31 cellular contexts compared by ENCODE assay signal in the genomic region with DNA sequence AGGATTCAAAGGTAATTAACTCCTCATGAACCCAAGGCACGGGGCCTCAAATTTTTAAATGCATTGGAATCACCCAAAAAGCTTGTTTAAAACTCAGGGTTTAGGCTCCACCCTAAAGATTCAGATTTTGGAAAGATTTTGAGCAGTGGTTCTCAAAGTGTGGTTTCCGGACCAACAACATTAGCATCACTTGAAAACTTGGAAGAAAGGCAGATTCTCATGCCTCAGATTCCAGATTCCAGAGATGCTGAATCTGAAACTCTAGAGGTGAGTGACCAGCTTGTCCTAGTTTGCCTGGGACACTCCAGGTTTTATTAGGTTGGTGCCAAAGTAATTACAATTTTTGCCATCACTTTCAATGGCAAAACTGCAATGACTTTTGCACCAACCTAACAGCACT. TPM values are rescaled to one million over a fixed set of nuclear protein-coding genes. Genes with fewer than 3 reads are reported as not detected.
A peak's percentile ranks its signal among the peaks of the same experiment; 100 is the strongest.
DNase-seq lines count a peak whose midpoint lies in the region; ATAC-seq and TF ChIP-seq lines count a peak whose summit lies in the region.
"Had no signal": no experiment of that assay in that cellular context is flagged by ENCODE, and none has a peak within 500 bp of the region (broad histone marks: within the 10 kb centered on the region; RNA-seq: fewer than 3 reads in every experiment).

No MANE protein-coding gene starts in this region.

- no peak overlapping the region for H3K4me3 Mint-ChIP-seq in nephron progenitor cell
- H3K4me3 Mint-ChIP-seq: activated CD4-positive, alpha-beta T cell treated with anti-CD3 and anti-CD28 coated beads, Interleukin-2, amount 10 ng/mL, durations not matched to agents 24 days and 14 days; type B pancreatic cell had no signal

- intact Hi-C loops in left ventricle myocardium inferior (cut with micrococcal nuclease), result loop anchor here (5.0 kb wide), 1 partner anchor 103 kb away; no protein-coding TSS in a partner anchor
- intact Hi-C loops in heart right ventricle (cut with DNase I), result loop anchor here in 1 of 10 donors (5.0 kb wide), 1 partner anchor 43 kb away; no protein-coding TSS in a partner anchor
- intact Hi-C loops in esophagus squamous epithelium (cut with DNase I), result no loop called here
- intact Hi-C loops in transverse colon (cut with DNase I; ENCODE audit: low total_unique reads), result loop anchor here (5.0 kb wide), 1 partner anchor 98 kb away; no protein-coding TSS in a partner anchor

- H3K9me3 Mint-ChIP-seq in nephron progenitor cell, result no peaks in the 10 kb centered on the region
- H3K9me3 Mint-ChIP-seq: activated CD4-positive, alpha-beta T cell treated with anti-CD3 and anti-CD28 coated beads, Interleukin-2, amount 10 ng/mL, durations not matched to agents 24 days and 14 days; type B pancreatic cell had no signal

- H3K27ac ChIP-seq in left ventricle myocardium inferior (replicated peaks) (peak overlapping the region; percentile 51), heart right ventricle (no peak overlapping the region), esophagus squamous epithelium (peak overlapping the region in 3 of 4 donors; percentile 44 to 77 (median 75)), neutrophil (peak overlapping the region; percentile 27), transverse colon (peak overlapping the region; percentile 79 to 89 (median 82))
- H3K27ac ChIP-seq: cardiac muscle cell, lower lobe of right lung, PC-9, prostate gland, WERI-Rb-1 had no signal

- H3K27me3 ChIP-seq in left ventricle myocardium inferior (ENCODE audit: low read depth) (no peaks in the 10 kb centered on the region), heart right ventricle (no peaks in the 10 kb centered on the region), esophagus squamous epithelium (no peaks in the 10 kb centered on the region), neutrophil (no peaks in the 10 kb centered on the region), transverse colon (no peaks in the 10 kb centered on the region)
- H3K27me3 ChIP-seq: BE2C, cardiac muscle cell had no signal

- H3K27me3 Mint-ChIP-seq in nephron progenitor cell (ENCODE audit: low read depth, poor library complexity), result no peaks in the 10 kb centered on the region
- H3K27me3 Mint-ChIP-seq: activated CD4-positive, alpha-beta T cell treated with anti-CD3 and anti-CD28 coated beads, Interleukin-2, amount 10 ng/mL, durations not matched to agents 24 days and 14 days; type B pancreatic cell had no signal

- DNase-seq in left ventricle myocardium inferior, result no peak
- DNase-seq in heart right ventricle, result no peak
- DNase-seq in esophagus squamous epithelium (lab: John Stamatoyannopoulos, UW), result no peak
- no peak for DNase-seq in transverse colon
- DNase-seq in nephron progenitor cell, result no peak
- no peak for DNase-seq in foreskin melanocyte
- no peak for DNase-seq in NCI-H2196 (lab: John Stamatoyannopoulos, UW; ENCODE audit: unreplicated experiment)
- DNase-seq: activated CD4-positive, alpha-beta T cell treated with anti-CD3 and anti-CD28 coated beads, Interleukin-2, amount 10 ng/mL, durations not matched to agents 24 days and 14 days; activated naive CD4-positive, alpha-beta T cell; activated T-cell treated with anti-CD3 and anti-CD28 coated beads, Interleukin-2, amount 50 U/mL, for 48 hours; aorta; BE2C; DMS153; effector memory CD4-positive, alpha-beta T cell; Kasumi-1; lower lobe of right lung; NCI-H1048; NCI-H1694; NCI-H2171 treated with DMSO at 0.1 percent for 48 hours; NCI-H524 treated with DMSO at 0.1 percent for 48 hours; PC-9; SHP77 treated with DMSO at 0.1 percent for 48 hours; T-helper 9 cell; WERI-Rb-1 had no signal

- TF ChIP-seq POLR2A in esophagus squamous epithelium (IDR thresholded peaks at IDR 0.05) (no peak), transverse colon (IDR thresholded peaks at IDR 0.05) (no peak)

- TF ChIP-seq CTCF in left ventricle myocardium inferior (IDR thresholded peaks at IDR 0.05; ENCODE audit: borderline replicate concordance) (no peak), heart right ventricle (IDR thresholded peaks at IDR 0.05) (no peak), esophagus squamous epithelium (IDR thresholded peaks at IDR 0.05) (no peak), neutrophil (IDR thresholded peaks at IDR 0.05) (no peak), transverse colon (IDR thresholded peaks at IDR 0.05) (no peak), nephron progenitor cell (IDR thresholded peaks at IDR 0.05) (no peak)

- TF ChIP-seq EP300 in transverse colon (IDR thresholded peaks at IDR 0.05; ENCODE audit: low read depth), result no peak

- no peak overlapping the region for H3K4me3 ChIP-seq in left ventricle myocardium inferior
- no peak overlapping the region for H3K4me3 ChIP-seq in heart right ventricle
- H3K4me3 ChIP-seq in esophagus squamous epithelium, result no peak overlapping the region
- H3K4me3 ChIP-seq in neutrophil (ENCODE audit: low read depth in 1 of 2, low read length in 1 of 2), result no peak overlapping the region
- no peak overlapping the region for H3K4me3 ChIP-seq in transverse colon
- H3K4me3 ChIP-seq: cardiac muscle cell, coronary artery, lower lobe of right lung, mucosa of descending colon, PC-9, prostate gland, skin epidermis had no signal

- peaks cover 16% of the 10 kb centered on the region for H3K4me1 Mint-ChIP-seq in nephron progenitor cell

- H3K36me3 Mint-ChIP-seq in nephron progenitor cell (ENCODE audit: low read depth), result peaks cover 44% of the 10 kb centered on the region

- H3K27ac Mint-ChIP-seq in nephron progenitor cell, result no peak overlapping the region
- H3K27ac Mint-ChIP-seq: type B pancreatic cell had no signal

- H3K36me3 ChIP-seq in left ventricle myocardium inferior (peaks cover 89% of the 10 kb centered on the region), heart right ventricle (peaks cover 0 to 100% (median 23%) of the 10 kb centered on the region in 9 donors), esophagus squamous epithelium (peaks cover 0 to 75% (median 0%) of the 10 kb centered on the region in 3 donors), neutrophil (peaks cover 62% of the 10 kb centered on the region), transverse colon (no peaks in the 10 kb centered on the region)
- H3K36me3 ChIP-seq: prostate gland, WERI-Rb-1 had no signal

- 91 to 94% methylated on average over 2 of the region's 2 CpGs for WGBS in heart right ventricle, 2 donors
- WGBS in esophagus squamous epithelium, 2 donors, result 88 to 96% methylated on average over 2 of the region's 2 CpGs
- 74% methylated on average over 2 of the region's 2 CpGs; no CpG with 5 or more reads in 1 of the 2 donors for WGBS in transverse colon (ENCODE audit: low coverage in 1 of 2), 2 donors

- no peak for ATAC-seq in heart right ventricle
- ATAC-seq: mucosa of descending colon had no signal

- in situ Hi-C loops in transverse colon (cut with MboI; ENCODE audit: low pct_ligation_motif_present in 1 of 4, low pct_unique_long_range_greater_than_20kb in 1 of 4, low sequenced_read_pairs in 3 of 4), result no loop called here

- H3K9me3 ChIP-seq in left ventricle myocardium inferior (replicated peaks), result no peaks in the 10 kb centered on the region
- no peaks in the 10 kb centered on the region for H3K9me3 ChIP-seq in heart right ventricle
- no peaks in the 10 kb centered on the region for H3K9me3 ChIP-seq in esophagus squamous epithelium
- no peaks in the 10 kb centered on the region for H3K9me3 ChIP-seq in neutrophil
- no peaks in the 10 kb centered on the region for H3K9me3 ChIP-seq in transverse colon
- H3K9me3 ChIP-seq: BE2C, lower lobe of right lung, mucosa of descending colon, prostate gland had no signal

- H3K4me1 ChIP-seq in left ventricle myocardium inferior (peaks cover 84% of the 10 kb centered on the region), heart right ventricle (peaks cover 15 to 71% (median 39%) of the 10 kb centered on the region in 9 donors), esophagus squamous epithelium (peaks cover 0 to 46% (median 26%) of the 10 kb centered on the region in 3 donors), neutrophil (ENCODE audit: control insufficient read depth in 1 of 2, insufficient read depth in 1 of 2, low read depth in 1 of 2, low read length in 1 of 2) (peaks cover 8 to 10% of the 10 kb centered on the region in 2 experiments), transverse colon (peaks cover 31 to 74% (median 49%) of the 10 kb centered on the region in 4 donors)
- H3K4me1 ChIP-seq: BE2C, prostate gland had no signal

RNA-seq across cellular contexts. Expression of a gene that starts 24.7 kb away (rescaled TPM):
- total RNA-seq in left ventricle myocardium inferior (131 TPM), heart right ventricle (100 to 1,000 TPM; 113 to 130 (median 125) TPM), esophagus squamous epithelium (100 to 1,000 TPM in 1 of 4 donors, 10 to 100 TPM in 3; 55.5 to 109 (median 95.4) TPM), transverse colon (100 to 1,000 TPM in 3 of 4 donors, 10 to 100 TPM in 1; 63.9 to 296 (median 223) TPM)
- 10 to 100 TPM; 63.8 to 78.1 TPM for polyA plus RNA-seq in heart right ventricle

RNA-seq across cellular contexts. Expression of a gene that starts 52.0 kb away (rescaled TPM):
- total RNA-seq in left ventricle myocardium inferior, result 195 TPM
- 100 to 1,000 TPM; 182 to 275 (median 219) TPM for total RNA-seq in heart right ventricle
- 100 to 1,000 TPM; 137 to 162 TPM for polyA plus RNA-seq in heart right ventricle
- 10 to 100 TPM in 3 of 4 donors, 1 to 10 TPM in 1; 8.6 to 80.3 (median 24.9) TPM for total RNA-seq in esophagus squamous epithelium
- 10 to 100 TPM; 19.1 to 79.0 (median 55.3) TPM for total RNA-seq in transverse colon

Comparison
In these comparisons a context has a peak if more than half of its experiments do, and no peak if none do; other contexts are left out.
1. H3K27ac ChIP-seq: peak in left ventricle myocardium inferior (single experiment), esophagus squamous epithelium (3 of 4), neutrophil (single experiment) and transverse colon (4 of 4); none in heart right ventricle (0 of 10).